1 cellular context compared by ENCODE assay signal in genomic region chr3:115885621-115886020, GRCh38.
TF ChIP-seq lines count a peak whose summit lies in the region.

No MANE protein-coding gene starts in this region.

TF ChIP-seq in WTC11, 78 proteins besides CTCF, POLR2A, EP300 and RAD21 (continued from another document):
- TF ChIP-seq ATF2 (CRISPR knock-in tag; IDR thresholded peaks at IDR 0.05; ENCODE audit: borderline replicate concordance, low read depth): no peak
- no peak for TF ChIP-seq ATF6 (CRISPR knock-in tag; IDR thresholded peaks at IDR 0.05)
- no peak for TF ChIP-seq SOX15 (CRISPR knock-in tag; IDR thresholded peaks at IDR 0.05)
- TF ChIP-seq ZNF512 (CRISPR knock-in tag; IDR thresholded peaks at IDR 0.05; ENCODE audit: borderline replicate concordance): no peak
- TF ChIP-seq FOXJ3 (CRISPR knock-in tag; IDR thresholded peaks at IDR 0.05; ENCODE audit: borderline replicate concordance): no peak
- TF ChIP-seq ZNF138 (CRISPR knock-in tag; conservative IDR thresholded peaks at IDR 0.05): no peak
- TF ChIP-seq GABPB1 (CRISPR knock-in tag; IDR thresholded peaks at IDR 0.05): no peak
- TF ChIP-seq IRF2 (CRISPR knock-in tag; IDR thresholded peaks at IDR 0.05; ENCODE audit: borderline replicate concordance, low read depth): no peak
- no peak for TF ChIP-seq GRHL2 (CRISPR knock-in tag; IDR thresholded peaks at IDR 0.05; ENCODE audit: insufficient replicate concordance, severe bottlenecking)
- TF ChIP-seq ERG (CRISPR knock-in tag; IDR thresholded peaks at IDR 0.05): no peak
